In the genomic region with DNA sequence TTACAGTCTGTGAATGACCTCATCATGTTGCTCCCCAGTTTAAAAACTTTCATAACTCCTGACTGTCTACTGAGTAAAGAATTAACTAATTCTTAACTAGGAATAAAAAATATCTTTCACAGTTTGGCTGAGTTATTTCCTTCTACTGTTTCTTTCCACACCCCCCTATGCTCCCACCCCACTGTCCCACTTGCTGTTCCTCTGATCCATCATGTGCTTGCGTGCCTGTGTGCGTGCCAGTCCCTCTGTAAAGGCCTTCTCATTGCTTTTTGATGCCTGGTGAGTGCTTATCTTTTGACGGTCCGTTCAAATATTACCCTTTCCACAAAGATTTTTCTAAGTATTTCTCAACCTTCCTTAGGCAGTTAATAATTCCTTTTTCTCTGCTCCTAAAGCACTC, we compare ENCODE assay signal across 16 cellular contexts.
"Had no signal": no experiment of that assay in that cellular context is flagged by ENCODE, and none has a peak within 500 bp of the region (broad histone marks: within the 10 kb centered on the region; RNA-seq: fewer than 3 reads in every experiment).

No MANE protein-coding gene starts in this region.

- H3K27ac ChIP-seq: epithelial cell of prostate, gastrocnemius medialis, left lung, ovary, sigmoid colon, SJCRH30, upper lobe of right lung had no signal

- H3K9me3 Mint-ChIP-seq: activated naive CD4-positive, alpha-beta T cell treated with anti-CD3 and anti-CD28 coated beads for 36 hours; activated T-helper 17 cell treated with anti-CD3 and anti-CD28 coated beads, Interleukin-2, amount 50 U/mL, for 72 hours; effector memory CD8-positive, alpha-beta T cell had no signal

- H3K4me3 ChIP-seq: gastrocnemius medialis, left lung, ovary, sigmoid colon, SJCRH30, thoracic aorta, upper lobe of right lung had no signal

- H3K9me3 ChIP-seq: gastrocnemius medialis, left lung, ovary, sigmoid colon, SJCRH30, thoracic aorta, upper lobe of right lung had no signal

- H3K4me1 ChIP-seq: SJCRH30, upper lobe of right lung had no signal

- H3K36me3 ChIP-seq: gastrocnemius medialis, ovary, SJCRH30, thoracic aorta had no signal

- DNase-seq: activated CD4-positive, alpha-beta T cell treated with anti-CD3 and anti-CD28 coated beads, Interleukin-2, amount 50 U/mL, for 1 hour; activated CD4-positive, CD25-positive, alpha-beta regulatory T cell; activated naive CD4-positive, alpha-beta T cell treated with anti-CD3 and anti-CD28 coated beads for 36 hours; central memory CD4-positive, alpha-beta T cell; effector memory CD8-positive, alpha-beta T cell; gastrocnemius medialis; left lung; mesendoderm; ovary; sigmoid colon; SJCRH30; stimulated activated CD4-positive, alpha-beta T cell treated with anti-CD3 and anti-CD28 coated beads, Interleukin-1b, Interleukin-23, amount 100 ng/mL, for 48 hours; upper lobe of right lung had no signal

- H3K27me3 ChIP-seq: gastrocnemius medialis, left lung, ovary, sigmoid colon, SJCRH30, upper lobe of right lung had no signal

- ATAC-seq: activated T-helper 17 cell treated with anti-CD3 and anti-CD28 coated beads, Interleukin-2, amount 50 U/mL, for 72 hours; effector memory CD8-positive, alpha-beta T cell; gastrocnemius medialis; left lung; upper lobe of right lung had no signal

- H3K4me3 Mint-ChIP-seq: activated naive CD4-positive, alpha-beta T cell treated with anti-CD3 and anti-CD28 coated beads for 36 hours; activated T-helper 17 cell treated with anti-CD3 and anti-CD28 coated beads, Interleukin-2, amount 50 U/mL, for 72 hours; effector memory CD8-positive, alpha-beta T cell had no signal

- H3K27ac Mint-ChIP-seq: activated naive CD4-positive, alpha-beta T cell treated with anti-CD3 and anti-CD28 coated beads for 36 hours; activated T-helper 17 cell treated with anti-CD3 and anti-CD28 coated beads, Interleukin-2, amount 50 U/mL, for 72 hours had no signal

- H3K27me3 Mint-ChIP-seq: activated T-helper 17 cell treated with anti-CD3 and anti-CD28 coated beads, Interleukin-2, amount 50 U/mL, for 72 hours; effector memory CD8-positive, alpha-beta T cell had no signal
